Comparison of ENCODE assay signal across 8 cellular contexts in genomic region chr2:175168564-175168945, GRCh38. TPM values are rescaled to one million over a fixed set of nuclear protein-coding genes. Genes with fewer than 3 reads are reported as not detected.
A peak's percentile ranks its signal among the peaks of the same experiment; 100 is the strongest.
DNase-seq lines count a peak whose midpoint lies in the region; ATAC-seq and TF ChIP-seq lines count a peak whose summit lies in the region.

No MANE protein-coding gene starts in this region.

- DNase-seq in T-helper 2 cell treated with Interferon-gamma antibody and Interleukin-4, amounts not matched to agents 5 μg/mL and 100 μg/mL, for 36 hours (ENCODE audit: low spot score), result no peak
- DNase-seq in T-helper 2 cell (no peak), WTC11 (ENCODE audit: low spot score) (no peak), testis (no peak), NCI-H524 treated with DMSO at 0.1 percent for 48 hours (lab: John Stamatoyannopoulos, UW) (no peak), NCI-H2171 treated with DMSO at 0.1 percent for 48 hours (lab: John Stamatoyannopoulos, UW) (no peak)

- no peak for TF ChIP-seq CTCF in WTC11 (IDR thresholded peaks at IDR 0.05)
- TF ChIP-seq CTCF in testis (IDR thresholded peaks at IDR 0.05), result no peak

- peaks cover 54% of the 10 kb centered on the region for H3K4me1 Mint-ChIP-seq in T-helper 2 cell treated with Interferon-gamma antibody and Interleukin-4, amounts not matched to agents 5 μg/mL and 100 μg/mL, for 36 hours (ENCODE audit: low read depth)
- H3K4me1 Mint-ChIP-seq in WTC11, result peaks cover 10% of the 10 kb centered on the region

- no peaks in the 10 kb centered on the region for H3K27me3 Mint-ChIP-seq in T-helper 2 cell treated with Interferon-gamma antibody and Interleukin-4, amounts not matched to agents 5 μg/mL and 100 μg/mL, for 36 hours (ENCODE audit: low read depth)
- H3K27me3 Mint-ChIP-seq in WTC11 (ENCODE audit: low read depth), result no peaks in the 10 kb centered on the region

- H3K27ac Mint-ChIP-seq in T-helper 2 cell treated with Interferon-gamma antibody and Interleukin-4, amounts not matched to agents 5 μg/mL and 100 μg/mL, for 36 hours, result peak overlapping the region; percentile 96
- H3K27ac Mint-ChIP-seq in WTC11, result peak overlapping the region; percentile 92

- H3K4me3 ChIP-seq in iPS-20b (ENCODE audit: low read length) (peak overlapping the region; percentile 90), testis (peak overlapping the region; percentile 92 to 97)

- ATAC-seq in HG02884 (IDR thresholded peaks at IDR 0.05; ENCODE audit: unreplicated experiment), result peak; percentile 20
- ATAC-seq in WTC11, result no peak

- intact Hi-C loops in testis (cut with DNase I; ENCODE audit: low total_unique reads), result no loop called here

- POLR2A ChIA-PET in WTC11 (lab: Charles Lee), result interaction anchor here (0.6 to 1.3 kb wide), 6 partner anchors 10 to 832 kb away, joined by 3 to 10 read pairs (median 3); partner anchors contain the start of gene ATP5MC3

- CTCF ChIA-PET in WTC11 (lab: Charles Lee), result interaction anchor here (0.6 to 1.0 kb wide), 10 partner anchors 13 to 846 kb away, joined by 3 to 6 read pairs (median 3); partner anchors contain the start of gene ATP5MC3

- peak overlapping the region; percentile 100 for H3K4me3 Mint-ChIP-seq in T-helper 2 cell treated with Interferon-gamma antibody and Interleukin-4, amounts not matched to agents 5 μg/mL and 100 μg/mL, for 36 hours
- H3K4me3 Mint-ChIP-seq in WTC11, result peak overlapping the region; percentile 100

- no peaks in the 10 kb centered on the region for H3K9me3 Mint-ChIP-seq in T-helper 2 cell treated with Interferon-gamma antibody and Interleukin-4, amounts not matched to agents 5 μg/mL and 100 μg/mL, for 36 hours
- H3K9me3 Mint-ChIP-seq in WTC11, result no peaks in the 10 kb centered on the region

- no peaks in the 10 kb centered on the region for H3K36me3 ChIP-seq in iPS-20b (ENCODE audit: insufficient read depth, low read depth, low read length)
- H3K36me3 ChIP-seq in testis (ENCODE audit: low read depth, missing control alignments), result no peaks in the 10 kb centered on the region

- H3K9me3 ChIP-seq in iPS-20b (ENCODE audit: insufficient read depth, low read depth, low read length) (no peaks in the 10 kb centered on the region), testis (no peaks in the 10 kb centered on the region)

- H3K4me1 ChIP-seq in iPS-20b (ENCODE audit: insufficient read depth, low read length), result peaks cover 2% of the 10 kb centered on the region; the same call in 1 of the 2 replicates
- peaks cover 9% of the 10 kb centered on the region for H3K4me1 ChIP-seq in testis

- TF ChIP-seq POLR2A in testis (IDR thresholded peaks at IDR 0.05), result no peak

- H3K27ac ChIP-seq in iPS-20b (ENCODE audit: low read length) (no peak overlapping the region), testis (peak overlapping the region; percentile 95 to 99)

- H3K36me3 Mint-ChIP-seq in T-helper 2 cell treated with Interferon-gamma antibody and Interleukin-4, amounts not matched to agents 5 μg/mL and 100 μg/mL, for 36 hours (ENCODE audit: low read depth), result peaks cover 26% of the 10 kb centered on the region
- H3K36me3 Mint-ChIP-seq in WTC11, result no peaks in the 10 kb centered on the region

- H3K27me3 ChIP-seq in iPS-20b (ENCODE audit: insufficient read depth, low read length), result no peaks in the 10 kb centered on the region
- H3K27me3 ChIP-seq in testis, result no peaks in the 10 kb centered on the region

- peak overlapping the region; percentile 92 for H3K9ac ChIP-seq in iPS-20b (ENCODE audit: low read depth, low read length)

- WGBS in testis, 2 donors, result 0% methylated on average over 6 to 11 of the region's 11 CpGs

TF ChIP-seq in WTC11, 78 proteins besides CTCF, POLR2A, EP300 and RAD21:
- TF ChIP-seq TEAD1 (CRISPR knock-in tag; IDR thresholded peaks at IDR 0.05) (0 out of 2 replicates have a peak, but pooled peaks have one; percentile 43), ZNF423 (CRISPR knock-in tag; IDR thresholded peaks at IDR 0.05) (no peak)
TF ChIP-seq in WTC11: peak in this region for 1.

RNA-seq across cellular contexts. Expression of gene ATF2, which starts 0.6 kb away (rescaled TPM):
- total RNA-seq in WTC11 (2021) (39.9 to 42.5 TPM (median 42.0 TPM) in 3 replicates), testis (10 to 100 TPM; 83.0 to 92.2 TPM)
- 59.9 TPM for polyA plus RNA-seq in testis (ENCODE audit: insufficient read depth, low read depth, low replicate concordance)

RNA-seq across cellular contexts. Expression of gene ATP5MC3, which starts 13.0 kb away (rescaled TPM):
- 332 to 370 TPM (median 341 TPM) in 3 replicates for total RNA-seq in WTC11 (2021)
- 10 to 100 TPM; 68.4 to 82.9 TPM for total RNA-seq in testis
- polyA plus RNA-seq in testis (ENCODE audit: insufficient read depth, low read depth, low replicate concordance), result 136 TPM
